ENCODE assay signal across 16 cellular contexts in the genomic region with DNA sequence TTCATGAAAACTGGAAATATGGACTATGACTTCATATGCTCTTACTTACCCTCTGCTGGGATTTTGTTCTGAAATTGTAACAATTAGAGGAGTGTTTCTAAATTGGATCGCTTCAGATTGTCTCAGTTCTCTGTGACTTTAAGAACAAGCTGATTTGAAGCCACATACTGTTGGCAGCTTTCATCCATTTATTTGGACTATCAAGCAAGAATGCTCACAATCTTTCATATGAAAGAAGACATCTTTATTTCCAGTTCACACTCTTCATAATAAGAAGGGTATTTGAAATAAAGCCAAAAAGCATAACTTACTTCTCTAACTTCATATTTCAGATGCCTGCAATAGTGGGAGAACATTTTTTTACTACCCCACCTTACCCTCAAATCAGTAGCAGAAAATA.
DNase-seq lines count a peak whose midpoint lies in the region; ATAC-seq, FAIRE-seq and TF ChIP-seq lines count a peak whose summit lies in the region.
"Had no signal": no experiment of that assay in that cellular context is flagged by ENCODE, and none has a peak within 500 bp of the region (broad histone marks: within the 10 kb centered on the region; RNA-seq: fewer than 3 reads in every experiment).

No MANE protein-coding gene starts in this region.

- 19 to 36% methylated on average over 1 of the region's 1 CpG for WGBS in GM23248 (ENCODE audit: low coverage in 1 of 2, low lambda C conversion rate in 2 of 2, missing lambda C conversion rate in 2 of 2), 2 experiments

- no peak overlapping the region for H3K27ac Mint-ChIP-seq in astrocyte (ENCODE audit: unreplicated experiment)
- peak overlapping the region; percentile 21 for H3K27ac Mint-ChIP-seq in stimulated activated memory B cell treated with anti-CD40 and anti-IgM and Interleukin-4, amounts not matched to agents 10 μg/mL and 1 μg/mL and 100 μg/mL, for 72 hours
- no peak overlapping the region for H3K27ac Mint-ChIP-seq in T-helper 2 cell treated with Interferon-gamma antibody and Interleukin-4, amounts not matched to agents 5 μg/mL and 100 μg/mL, for 36 hours

- H3K9ac ChIP-seq in GM23248: 0 out of 2 replicates have a peak overlapping the region, but pooled peaks have one; percentile 3
- peak overlapping the region; percentile 36 for H3K9ac ChIP-seq in astrocyte (ENCODE audit: low read length)

- H3K9me3 ChIP-seq in GM23248 (ENCODE audit: low read depth) (no peaks in the 10 kb centered on the region), astrocyte (ENCODE audit: insufficient read depth, low read depth, low read length) (no peaks in the 10 kb centered on the region)
- H3K9me3 ChIP-seq: pancreas had no signal

- no peak overlapping the region for H3K4me3 Mint-ChIP-seq in astrocyte (ENCODE audit: unreplicated experiment)
- no peak overlapping the region for H3K4me3 Mint-ChIP-seq in stimulated activated memory B cell treated with anti-CD40 and anti-IgM and Interleukin-4, amounts not matched to agents 10 μg/mL and 1 μg/mL and 100 μg/mL, for 72 hours
- H3K4me3 Mint-ChIP-seq in T-helper 2 cell treated with Interferon-gamma antibody and Interleukin-4, amounts not matched to agents 5 μg/mL and 100 μg/mL, for 36 hours: no peak overlapping the region
- H3K4me3 Mint-ChIP-seq: CD4-positive, alpha-beta memory T cell had no signal

- H3K79me2 ChIP-seq in GM23248 (ENCODE audit: insufficient read depth) (peaks cover 73% of the 10 kb centered on the region), astrocyte (ENCODE audit: insufficient read depth, low read length) (peaks cover 72% of the 10 kb centered on the region)

- H4K20me1 ChIP-seq in GM23248 (ENCODE audit: insufficient read depth) (no peaks in the 10 kb centered on the region), astrocyte (ENCODE audit: insufficient read depth, low read length) (peaks cover 22% of the 10 kb centered on the region)

- no peaks in the 10 kb centered on the region for H3K9me2 ChIP-seq in GM23248 (ENCODE audit: insufficient read depth)

- peaks cover 5% of the 10 kb centered on the region for H3K36me3 Mint-ChIP-seq in astrocyte (ENCODE audit: low read depth, unreplicated experiment)
- peaks cover 3% of the 10 kb centered on the region for H3K36me3 Mint-ChIP-seq in stimulated activated memory B cell treated with anti-CD40 and anti-IgM and Interleukin-4, amounts not matched to agents 10 μg/mL and 1 μg/mL and 100 μg/mL, for 72 hours
- H3K36me3 Mint-ChIP-seq in T-helper 2 cell treated with Interferon-gamma antibody and Interleukin-4, amounts not matched to agents 5 μg/mL and 100 μg/mL, for 36 hours (ENCODE audit: low read depth): peaks cover 3% of the 10 kb centered on the region

- ATAC-seq in stimulated activated memory B cell treated with anti-CD40 and anti-IgM and Interleukin-4, amounts not matched to agents 10 μg/mL and 1 μg/mL and 100 μg/mL, for 72 hours: no peak
- ATAC-seq in HG03139 (IDR thresholded peaks at IDR 0.05; ENCODE audit: unreplicated experiment): no peak

- H3K27ac ChIP-seq in GM23248: peak overlapping the region; percentile 28; the same call in 1 of the 2 replicates
- peak overlapping the region; percentile 40 for H3K27ac ChIP-seq in astrocyte (ENCODE audit: low read depth, low read length)
- H3K27ac ChIP-seq: pancreas, VCaP had no signal

- peaks cover 23% of the 10 kb centered on the region for H3K4me1 Mint-ChIP-seq in astrocyte (ENCODE audit: low read depth, unreplicated experiment)
- peaks cover 41% of the 10 kb centered on the region for H3K4me1 Mint-ChIP-seq in stimulated activated memory B cell treated with anti-CD40 and anti-IgM and Interleukin-4, amounts not matched to agents 10 μg/mL and 1 μg/mL and 100 μg/mL, for 72 hours
- peaks cover 13% of the 10 kb centered on the region for H3K4me1 Mint-ChIP-seq in T-helper 2 cell treated with Interferon-gamma antibody and Interleukin-4, amounts not matched to agents 5 μg/mL and 100 μg/mL, for 36 hours (ENCODE audit: low read depth)

- H3K36me3 ChIP-seq in GM23248 (ENCODE audit: low read depth) (no peaks in the 10 kb centered on the region), astrocyte (ENCODE audit: insufficient read depth, low read length) (no peaks in the 10 kb centered on the region)
- H3K36me3 ChIP-seq: pancreas had no signal

- H3K4me3 ChIP-seq in GM23248 (peak overlapping the region; percentile 1; the same call in 1 of the 2 replicates), astrocyte (ENCODE audit: insufficient read depth, low read depth, low read length) (no peak overlapping the region)
- H3K4me3 ChIP-seq: pancreas had no signal

- no peak for TF ChIP-seq CTCF in astrocyte (IDR thresholded peaks at IDR 0.05; ENCODE audit: insufficient read depth, low read depth, low read length)

- intact Hi-C loops in head of caudate nucleus (cut with DNase I): no loop called here

- peaks cover 25% of the 10 kb centered on the region for H3F3A ChIP-seq in GM23248 (ENCODE audit: insufficient read depth)

- no peak overlapping the region for H2AFZ ChIP-seq in GM23248
- no peak overlapping the region for H2AFZ ChIP-seq in astrocyte (ENCODE audit: low read depth, low read length)

- FAIRE-seq in astrocyte (lab: Jason Lieb, UNC): peak; percentile 54
- FAIRE-seq: GM19239, pancreas had no signal

- no peaks in the 10 kb centered on the region for H3K27me3 Mint-ChIP-seq in astrocyte (ENCODE audit: low read depth, unreplicated experiment)
- H3K27me3 Mint-ChIP-seq in stimulated activated memory B cell treated with anti-CD40 and anti-IgM and Interleukin-4, amounts not matched to agents 10 μg/mL and 1 μg/mL and 100 μg/mL, for 72 hours: no peaks in the 10 kb centered on the region
- no peaks in the 10 kb centered on the region for H3K27me3 Mint-ChIP-seq in T-helper 2 cell treated with Interferon-gamma antibody and Interleukin-4, amounts not matched to agents 5 μg/mL and 100 μg/mL, for 36 hours (ENCODE audit: low read depth)
- H3K27me3 Mint-ChIP-seq: CD4-positive, alpha-beta memory T cell had no signal

- DNase-seq in GM23248 (peak; percentile 21), astrocyte (ENCODE audit: low read depth) (peak; percentile 85), iris pigment epithelial cell (ENCODE audit: low read depth) (peak; percentile 49), head of caudate nucleus (no peak), NCI-H2029 treated with DMSO at 0.1 percent for 48 hours (lab: John Stamatoyannopoulos, UW) (no peak)
- no peak for DNase-seq in T-helper 2 cell treated with Interferon-gamma antibody and Interleukin-4, amounts not matched to agents 5 μg/mL and 100 μg/mL, for 36 hours (ENCODE audit: low spot score)
- DNase-seq: activated naive CD4-positive, alpha-beta T cell treated with anti-CD3 and anti-CD28 coated beads, Interleukin-2, amount 50 U/mL, for 16 hours; CD4-positive, alpha-beta memory T cell; GDM1; NCI-H2171; pancreas; SW 1271 had no signal

- in situ Hi-C loops in GM23248 (cut with MboI): loop anchor here (25.0 kb wide), 1 partner anchor 943 kb away; a partner anchor contains a TSS

- peaks cover 31% of the 10 kb centered on the region for H3K4me1 ChIP-seq in GM23248 (ENCODE audit: insufficient read depth)
- peaks cover 27% of the 10 kb centered on the region for H3K4me1 ChIP-seq in astrocyte (ENCODE audit: insufficient read depth, low read length)
- H3K4me1 ChIP-seq: pancreas had no signal

- no peaks in the 10 kb centered on the region for H3K9me3 Mint-ChIP-seq in astrocyte (ENCODE audit: unreplicated experiment)
- no peaks in the 10 kb centered on the region for H3K9me3 Mint-ChIP-seq in stimulated activated memory B cell treated with anti-CD40 and anti-IgM and Interleukin-4, amounts not matched to agents 10 μg/mL and 1 μg/mL and 100 μg/mL, for 72 hours
- H3K9me3 Mint-ChIP-seq in T-helper 2 cell treated with Interferon-gamma antibody and Interleukin-4, amounts not matched to agents 5 μg/mL and 100 μg/mL, for 36 hours: no peaks in the 10 kb centered on the region
- H3K9me3 Mint-ChIP-seq: CD4-positive, alpha-beta memory T cell had no signal

- H3K27me3 ChIP-seq in GM23248 (replicated peaks; ENCODE audit: insufficient read depth) (no peaks in the 10 kb centered on the region), astrocyte (ENCODE audit: insufficient read depth, low read length) (no peaks in the 10 kb centered on the region)
- H3K27me3 ChIP-seq: pancreas had no signal

- H3K4me2 ChIP-seq in GM23248 (ENCODE audit: unreplicated experiment): peak overlapping the region; percentile 64
- no peak overlapping the region for H3K4me2 ChIP-seq in astrocyte (ENCODE audit: low read length)

Comparison
In these comparisons a context has a peak if more than half of its experiments do, and no peak if none do; other contexts are left out.
1. DNase-seq: peak in GM23248 (single experiment), astrocyte (single experiment) and iris pigment epithelial cell (single experiment); none in T-helper 2 cell treated with Interferon-gamma antibody and Interleukin-4, amounts not matched to agents 5 μg/mL and 100 μg/mL, for 36 hours (single experiment), head of caudate nucleus (0 of 42) and NCI-H2029 treated with DMSO at 0.1 percent for 48 hours (single experiment).